Comparison of ENCODE assay signal across 21 cellular contexts in genomic region chr7:140425718-140426117, GRCh38. TPM values are rescaled to one million over a fixed set of nuclear protein-coding genes. Genes with fewer than 3 reads are reported as not detected.
A peak's percentile ranks its signal among the peaks of the same experiment; 100 is the strongest.
DNase-seq lines count a peak whose midpoint lies in the region; ATAC-seq and TF ChIP-seq lines count a peak whose summit lies in the region.
"Had no signal": no experiment of that assay in that cellular context is flagged by ENCODE, and none has a peak within 500 bp of the region (broad histone marks: within the 10 kb centered on the region; RNA-seq: fewer than 3 reads in every experiment).

No MANE protein-coding gene starts in this region.

- H3K27ac ChIP-seq in C4-2B = peak overlapping the region; percentile 13
- H3K27ac ChIP-seq in ascending aorta = no peak overlapping the region
- H3K27ac ChIP-seq: BLaER1, GM23248 had no signal

- intact Hi-C loops in left cardiac atrium (cut with DNase I) (no loop called here), Right ventricle myocardium superior (cut with DNase I) (no loop called here), ascending aorta (cut with DNase I) (no loop called here)

- TF ChIP-seq CTCF in C4-2B (conservative IDR thresholded peaks at IDR 0.05) (no peak), ascending aorta (IDR thresholded peaks at IDR 0.05) (no peak)

- DNase-seq in left cardiac atrium (peak; percentile 33), Right ventricle myocardium superior (no peak), HAP-1 (ENCODE audit: low spot score in 2 of 2) (peak; percentile 16 to 22), left lobe of liver (ENCODE audit: low spot score) (no peak), ascending aorta (ENCODE audit: low spot score in 2 of 2) (no peak), NCI-H2227 treated with DMSO at 0.1 percent for 48 hours (lab: John Stamatoyannopoulos, UW) (no peak)
- DNase-seq: CD4-positive, alpha-beta T cell; CD8-positive, alpha-beta memory T cell; DMS 273 treated with DMSO at 0.1 percent for 48 hours; DMS79; EL; GDM1; GM23248; H7 had no signal

- H3K4me3 ChIP-seq in HAP-1 (no peak overlapping the region), ascending aorta (no peak overlapping the region)
- H3K4me3 ChIP-seq: BLaER1, GM12878, GM23248 had no signal

- H3K27me3 ChIP-seq in HAP-1 (ENCODE audit: low read depth) = no peaks in the 10 kb centered on the region
- H3K27me3 ChIP-seq in ascending aorta = no peaks in the 10 kb centered on the region
- H3K27me3 ChIP-seq: BLaER1 had no signal

- no peaks in the 10 kb centered on the region for H3K36me3 ChIP-seq in HAP-1 (replicated peaks)
- H3K36me3 ChIP-seq in ascending aorta = no peaks in the 10 kb centered on the region
- H3K36me3 ChIP-seq: BLaER1 had no signal

- ATAC-seq in left cardiac atrium = no peak
- ATAC-seq in Right ventricle myocardium superior (ENCODE audit: poor library complexity) = no peak
- ATAC-seq in left lobe of liver = peak; percentile 34
- no peak for ATAC-seq in HG02571 (IDR thresholded peaks at IDR 0.05; ENCODE audit: unreplicated experiment)
- ATAC-seq: GM12878, HCT116 had no signal

- H3K4me1 ChIP-seq in HAP-1 (no peaks in the 10 kb centered on the region), ascending aorta (no peaks in the 10 kb centered on the region)
- H3K4me1 ChIP-seq: BLaER1 had no signal

- H3K9me3 ChIP-seq in HAP-1 = no peaks in the 10 kb centered on the region
- no peaks in the 10 kb centered on the region for H3K9me3 ChIP-seq in ascending aorta
- H3K9me3 ChIP-seq: BLaER1 had no signal

- in situ Hi-C loops in HAP-1 (cut with MboI; ENCODE audit: low sequenced_read_pairs) = no loop called here

RNA-seq across cellular contexts. Expression of gene RAB19, which starts 21.9 kb away (rescaled TPM):
- total RNA-seq in left cardiac atrium (not detected), Right ventricle myocardium superior (not detected), left lobe of liver (not detected), ascending aorta (not detected)
- total RNA-seq: A172, A673, GM23248 had no signal

RNA-seq across cellular contexts. Expression of gene SLC37A3, which starts 27.4 kb away (rescaled TPM):
- total RNA-seq in left cardiac atrium = 10 to 100 TPM; 11.4 to 18.7 TPM
- total RNA-seq in Right ventricle myocardium superior = 9.5 TPM
- 8.0 TPM for total RNA-seq in left lobe of liver
- 15.0 TPM for total RNA-seq in ascending aorta

RNA-seq across cellular contexts. Expression of gene MKRN1, which starts 53.6 kb away (rescaled TPM):
- total RNA-seq in left cardiac atrium = 10 to 100 TPM; 65.4 to 79.2 TPM
- total RNA-seq in Right ventricle myocardium superior = 94.7 TPM
- 39.6 TPM for total RNA-seq in left lobe of liver
- total RNA-seq in ascending aorta = 20.6 TPM

Comparison
In these comparisons a context has a peak if more than half of its experiments do, and no peak if none do; other contexts are left out.
1. DNase-seq: peak in left cardiac atrium (single experiment) and HAP-1 (2 of 2); none in Right ventricle myocardium superior (single experiment), left lobe of liver (single experiment), ascending aorta (0 of 2) and NCI-H2227 treated with DMSO at 0.1 percent for 48 hours (single experiment).